Comparison of ENCODE assay signal across 1 cellular context in the genomic region with DNA sequence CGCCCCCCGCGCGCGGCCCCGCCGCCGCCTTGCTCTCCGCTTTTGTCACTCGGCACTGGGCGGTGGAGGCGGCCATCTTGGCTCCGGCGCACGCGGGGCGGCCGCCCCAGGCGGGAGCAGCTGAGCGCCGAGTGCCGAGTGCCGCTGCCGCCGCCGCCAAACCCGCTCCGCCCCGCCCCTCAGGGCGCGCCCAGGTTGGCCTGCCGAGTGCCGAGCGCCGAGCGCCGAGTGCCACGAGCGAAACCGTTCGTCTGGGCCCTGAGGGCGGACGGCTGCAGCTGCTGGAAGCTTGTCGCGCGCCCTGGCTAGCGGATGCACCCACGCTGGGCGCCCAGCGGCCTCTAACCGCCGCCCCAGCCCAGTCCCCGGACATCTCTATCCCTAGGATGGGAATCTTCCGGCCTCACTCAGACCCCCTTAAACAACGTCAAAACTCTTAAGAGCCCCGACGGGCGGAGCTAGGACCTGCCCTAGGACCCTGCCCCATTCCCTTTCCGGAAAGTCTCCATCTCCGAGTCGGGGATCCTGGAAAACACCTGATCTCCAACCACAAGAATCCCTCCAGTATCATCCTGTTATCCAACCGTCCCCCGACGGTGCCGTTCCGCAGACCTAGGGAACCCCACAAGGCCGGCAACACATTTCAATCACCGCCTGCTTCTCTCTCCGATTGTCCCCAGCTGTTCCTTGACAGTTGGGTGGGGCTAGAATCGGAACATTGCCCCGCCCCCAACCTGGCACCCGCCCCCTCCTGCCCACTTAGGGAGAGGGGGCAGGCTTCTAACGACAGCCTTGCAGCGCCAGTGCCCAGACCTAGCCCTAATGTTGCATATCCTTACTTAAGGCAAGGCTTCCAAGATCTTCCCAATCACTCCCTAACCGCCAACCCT.
TF ChIP-seq lines count a peak whose summit lies in the region.

No MANE protein-coding gene starts in this region.

TF ChIP-seq in HEK293, 187 proteins besides CTCF, POLR2A, EP300 and RAD21 (continued from another document and continues in another):
- TF ChIP-seq GFI1B (tag by site-specific recombination; IDR thresholded peaks at IDR 0.05) (0 out of 2 replicates have a peak, but pooled peaks have one; percentile 9), SALL2 (tag by site-specific recombination; IDR thresholded peaks at IDR 0.05; ENCODE audit: borderline replicate concordance) (no peak), ZBTB10 (tag by site-specific recombination; IDR thresholded peaks at IDR 0.05) (no peak), ZNF560 (tag by site-specific recombination; IDR thresholded peaks at IDR 0.05; ENCODE audit: borderline replicate concordance) (no peak), PATZ1 (tag by site-specific recombination; IDR thresholded peaks at IDR 0.05) (0 out of 2 replicates have a peak, but pooled peaks have one; percentile 28), KLF8 (tag by site-specific recombination; IDR thresholded peaks at IDR 0.05) (peak; percentile 93; the same call in 1 of the 2 replicates), ZNF626 (tag by site-specific recombination; IDR thresholded peaks at IDR 0.05) (no peak), ZNF707 (tag by site-specific recombination; IDR thresholded peaks at IDR 0.05) (no peak), ZNF416 (tag by site-specific recombination; IDR thresholded peaks at IDR 0.05) (no peak), ZNF37A (tag by site-specific recombination; IDR thresholded peaks at IDR 0.05) (no peak), ZNF138 (tag by site-specific recombination; IDR thresholded peaks at IDR 0.05; ENCODE audit: borderline replicate concordance) (no peak), ZFHX2 (tag by site-specific recombination; conservative IDR thresholded peaks at IDR 0.05) (peak; percentile 38), ZNF629 (tag by site-specific recombination; IDR thresholded peaks at IDR 0.05) (peak; percentile 36; the same call in 1 of the 2 replicates), ZNF843 (tag by site-specific recombination; IDR thresholded peaks at IDR 0.05) (no peak), ZNF558 (tag by site-specific recombination; IDR thresholded peaks at IDR 0.05) (no peak), ZNF394 (tag by site-specific recombination; IDR thresholded peaks at IDR 0.05; ENCODE audit: borderline replicate concordance) (0 out of 2 replicates have a peak, but pooled peaks have one; percentile 48), ZNF121 (tag by site-specific recombination; IDR thresholded peaks at IDR 0.05) (no peak), ZNF776 (tag by site-specific recombination; IDR thresholded peaks at IDR 0.05; ENCODE audit: borderline replicate concordance) (no peak), ZNF184 (tag by site-specific recombination; IDR thresholded peaks at IDR 0.05) (no peak), ZNF2 (tag by site-specific recombination; IDR thresholded peaks at IDR 0.05) (peak; percentile 61; the same call in 1 of the 2 replicates), ZIC2 (tag by site-specific recombination; IDR thresholded peaks at IDR 0.05) (peak; percentile 53), ZNF19 (tag by site-specific recombination; IDR thresholded peaks at IDR 0.05; ENCODE audit: low read depth) (no peak), WT1 (tag by site-specific recombination; IDR thresholded peaks at IDR 0.05) (no peak), REPIN1 (tag by site-specific recombination; IDR thresholded peaks at IDR 0.05; ENCODE audit: low read depth) (no peak), ZNF23 (tag by site-specific recombination; IDR thresholded peaks at IDR 0.05; ENCODE audit: borderline replicate concordance) (no peak), ZNF10 (tag by site-specific recombination; IDR thresholded peaks at IDR 0.05) (0 out of 2 replicates have a peak, but pooled peaks have one; percentile 23), ZNF600 (tag by site-specific recombination; IDR thresholded peaks at IDR 0.05) (0 out of 2 replicates have a peak, but pooled peaks have one; percentile 33), ZFP41 (tag by site-specific recombination; IDR thresholded peaks at IDR 0.05; ENCODE audit: borderline replicate concordance) (no peak), PRDM1 (tag by site-specific recombination; IDR thresholded peaks at IDR 0.05) (no peak), ZNF302 (tag by site-specific recombination; IDR thresholded peaks at IDR 0.05; ENCODE audit: low read depth) (no peak), HOXC10 (CRISPR knock-in tag; IDR thresholded peaks at IDR 0.05) (no peak), ZBTB7A (tag by site-specific recombination; IDR thresholded peaks at IDR 0.05; ENCODE audit: low read depth) (no peak), ZNF221 (tag by site-specific recombination; IDR thresholded peaks at IDR 0.05; ENCODE audit: borderline replicate concordance) (no peak), SP3 (tag by site-specific recombination; IDR thresholded peaks at IDR 0.05) (peak; percentile 81), ZNF146 (tag by site-specific recombination; IDR thresholded peaks at IDR 0.05) (peak; percentile 6; the same call in 1 of the 2 replicates), ZNF473 (tag by site-specific recombination; IDR thresholded peaks at IDR 0.05) (no peak), KLF9 (tag by site-specific recombination; IDR thresholded peaks at IDR 0.05; ENCODE audit: low read depth) (peak; percentile 64; the same call in 1 of the 2 replicates), ZNF24 (tag by site-specific recombination; IDR thresholded peaks at IDR 0.05) (0 out of 2 replicates have a peak, but pooled peaks have one; percentile 20), ZNF621 (tag by site-specific recombination; IDR thresholded peaks at IDR 0.05) (no peak), YY2 (tag by site-specific recombination; IDR thresholded peaks at IDR 0.05) (no peak), ZNF175 (tag by site-specific recombination; IDR thresholded peaks at IDR 0.05) (no peak), ZNF132 (tag by site-specific recombination; IDR thresholded peaks at IDR 0.05; ENCODE audit: borderline replicate concordance) (no peak), ZNF202 (tag by site-specific recombination; IDR thresholded peaks at IDR 0.05; ENCODE audit: borderline replicate concordance) (no peak), ZNF248 (tag by site-specific recombination; IDR thresholded peaks at IDR 0.05) (no peak), ZNF76 (tag by site-specific recombination; IDR thresholded peaks at IDR 0.05; ENCODE audit: borderline replicate concordance, low read depth) (0 out of 2 replicates have a peak, but pooled peaks have one; percentile 40), ZNF785 (tag by site-specific recombination; IDR thresholded peaks at IDR 0.05) (0 out of 2 replicates have a peak, but pooled peaks have one; percentile 74), FEZF1 (tag by site-specific recombination; IDR thresholded peaks at IDR 0.05) (no peak), ZNF174 (tag by site-specific recombination; IDR thresholded peaks at IDR 0.05) (no peak)
- TF ChIP-seq, protein P1, sequence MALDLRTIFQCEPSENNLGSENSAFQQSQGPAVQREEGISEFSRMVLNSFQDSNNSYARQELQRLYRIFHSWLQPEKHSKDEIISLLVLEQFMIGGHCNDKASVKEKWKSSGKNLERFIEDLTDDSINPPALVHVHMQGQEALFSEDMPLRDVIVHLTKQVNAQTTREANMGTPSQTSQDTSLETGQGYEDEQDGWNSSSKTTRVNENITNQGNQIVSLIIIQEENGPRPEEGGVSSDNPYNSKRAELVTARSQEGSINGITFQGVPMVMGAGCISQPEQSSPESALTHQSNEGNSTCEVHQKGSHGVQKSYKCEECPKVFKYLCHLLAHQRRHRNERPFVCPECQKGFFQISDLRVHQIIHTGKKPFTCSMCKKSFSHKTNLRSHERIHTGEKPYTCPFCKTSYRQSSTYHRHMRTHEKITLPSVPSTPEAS (tag by site-specific recombination; IDR thresholded peaks at IDR 0.05) = no peak
- TF ChIP-seq, protein P2, sequence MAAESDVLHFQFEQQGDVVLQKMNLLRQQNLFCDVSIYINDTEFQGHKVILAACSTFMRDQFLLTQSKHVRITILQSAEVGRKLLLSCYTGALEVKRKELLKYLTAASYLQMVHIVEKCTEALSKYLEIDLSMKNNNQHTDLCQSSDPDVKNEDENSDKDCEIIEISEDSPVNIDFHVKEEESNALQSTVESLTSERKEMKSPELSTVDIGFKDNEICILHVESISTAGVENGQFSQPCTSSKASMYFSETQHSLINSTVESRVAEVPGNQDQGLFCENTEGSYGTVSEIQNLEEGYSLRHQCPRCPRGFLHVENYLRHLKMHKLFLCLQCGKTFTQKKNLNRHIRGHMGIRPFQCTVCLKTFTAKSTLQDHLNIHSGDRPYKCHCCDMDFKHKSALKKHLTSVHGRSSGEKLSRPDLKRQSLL (tag by site-specific recombination; IDR thresholded peaks at IDR 0.05) = peak; percentile 33
- TF ChIP-seq, protein P3, sequence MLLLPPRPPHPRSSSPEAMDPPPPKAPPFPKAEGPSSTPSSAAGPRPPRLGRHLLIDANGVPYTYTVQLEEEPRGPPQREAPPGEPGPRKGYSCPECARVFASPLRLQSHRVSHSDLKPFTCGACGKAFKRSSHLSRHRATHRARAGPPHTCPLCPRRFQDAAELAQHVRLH (tag by site-specific recombination; IDR thresholded peaks at IDR 0.05) = peak; percentile 26; the same call in 1 of the 2 replicates
- TF ChIP-seq, protein P4, sequence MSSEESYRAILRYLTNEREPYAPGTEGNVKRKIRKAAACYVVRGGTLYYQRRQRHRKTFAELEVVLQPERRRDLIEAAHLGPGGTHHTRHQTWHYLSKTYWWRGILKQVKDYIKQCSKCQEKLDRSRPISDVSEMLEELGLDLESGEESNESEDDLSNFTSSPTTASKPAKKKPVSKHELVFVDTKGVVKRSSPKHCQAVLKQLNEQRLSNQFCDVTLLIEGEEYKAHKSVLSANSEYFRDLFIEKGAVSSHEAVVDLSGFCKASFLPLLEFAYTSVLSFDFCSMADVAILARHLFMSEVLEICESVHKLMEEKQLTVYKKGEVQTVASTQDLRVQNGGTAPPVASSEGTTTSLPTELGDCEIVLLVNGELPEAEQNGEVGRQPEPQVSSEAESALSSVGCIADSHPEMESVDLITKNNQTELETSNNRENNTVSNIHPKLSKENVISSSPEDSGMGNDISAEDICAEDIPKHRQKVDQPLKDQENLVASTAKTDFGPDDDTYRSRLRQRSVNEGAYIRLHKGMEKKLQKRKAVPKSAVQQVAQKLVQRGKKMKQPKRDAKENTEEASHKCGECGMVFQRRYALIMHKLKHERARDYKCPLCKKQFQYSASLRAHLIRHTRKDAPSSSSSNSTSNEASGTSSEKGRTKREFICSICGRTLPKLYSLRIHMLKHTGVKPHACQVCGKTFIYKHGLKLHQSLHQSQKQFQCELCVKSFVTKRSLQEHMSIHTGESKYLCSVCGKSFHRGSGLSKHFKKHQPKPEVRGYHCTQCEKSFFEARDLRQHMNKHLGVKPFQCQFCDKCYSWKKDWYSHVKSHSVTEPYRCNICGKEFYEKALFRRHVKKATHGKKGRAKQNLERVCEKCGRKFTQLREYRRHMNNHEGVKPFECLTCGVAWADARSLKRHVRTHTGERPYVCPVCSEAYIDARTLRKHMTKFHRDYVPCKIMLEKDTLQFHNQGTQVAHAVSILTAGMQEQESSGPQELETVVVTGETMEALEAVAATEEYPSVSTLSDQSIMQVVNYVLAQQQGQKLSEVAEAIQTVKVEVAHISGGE (tag by site-specific recombination; conservative IDR thresholded peaks at IDR 0.05; ENCODE audit: low read depth) = peak; percentile 23; the same call in 1 of the 2 replicates
- TF ChIP-seq, protein P5, sequence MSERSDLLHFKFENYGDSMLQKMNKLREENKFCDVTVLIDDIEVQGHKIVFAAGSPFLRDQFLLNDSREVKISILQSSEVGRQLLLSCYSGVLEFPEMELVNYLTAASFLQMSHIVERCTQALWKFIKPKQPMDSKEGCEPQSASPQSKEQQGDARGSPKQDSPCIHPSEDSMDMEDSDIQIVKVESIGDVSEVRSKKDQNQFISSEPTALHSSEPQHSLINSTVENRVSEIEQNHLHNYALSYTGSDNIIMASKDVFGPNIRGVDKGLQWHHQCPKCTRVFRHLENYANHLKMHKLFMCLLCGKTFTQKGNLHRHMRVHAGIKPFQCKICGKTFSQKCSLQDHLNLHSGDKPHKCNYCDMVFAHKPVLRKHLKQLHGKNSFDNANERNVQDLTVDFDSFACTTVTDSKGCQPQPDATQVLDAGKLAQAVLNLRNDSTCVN (tag by site-specific recombination; optimal IDR thresholded peaks at IDR 0.05) = peak; percentile 70
